21 cellular contexts compared by ENCODE assay signal in genomic region chr5:150168864-150169263, GRCh38. TPM values are rescaled to one million over a fixed set of nuclear protein-coding genes. Genes with fewer than 3 reads are reported as not detected.
"Had no signal": no experiment of that assay in that cellular context is flagged by ENCODE, and none has a peak within 500 bp of the region (broad histone marks: within the 10 kb centered on the region; RNA-seq: fewer than 3 reads in every experiment).

No MANE protein-coding gene starts in this region.

- H3K27ac Mint-ChIP-seq: activated naive CD4-positive, alpha-beta T cell treated with anti-CD3 and anti-CD28 coated beads, Interleukin-2, amount 50 U/mL, for 72 hours; memory B cell; natural killer cell; stimulated activated naive CD8-positive, alpha-beta T cell treated with anti-CD3 and anti-CD28 coated beads, Interleukin-15, Interleukin-2, amounts not matched to agents 100 ng/mL and 50 ng/mL, for 24 hours had no signal

- H3K9me3 ChIP-seq: adrenal gland, suprapubic skin, upper lobe of left lung had no signal

- H3K36me3 ChIP-seq: adrenal gland, suprapubic skin, upper lobe of left lung had no signal

- H3K9me3 Mint-ChIP-seq: activated naive CD4-positive, alpha-beta T cell treated with anti-CD3 and anti-CD28 coated beads, Interleukin-2, amount 50 U/mL, for 72 hours; memory B cell; natural killer cell; stimulated activated naive CD8-positive, alpha-beta T cell treated with anti-CD3 and anti-CD28 coated beads, Interleukin-15, Interleukin-2, amounts not matched to agents 100 ng/mL and 50 ng/mL, for 24 hours had no signal

- H3K27ac ChIP-seq: adrenal gland, suprapubic skin, upper lobe of left lung, VCaP had no signal

- H3K4me3 Mint-ChIP-seq: memory B cell; natural killer cell; stimulated activated naive CD8-positive, alpha-beta T cell treated with anti-CD3 and anti-CD28 coated beads, Interleukin-15, Interleukin-2, amounts not matched to agents 100 ng/mL and 50 ng/mL, for 24 hours had no signal

- H3K4me3 ChIP-seq: adrenal gland, suprapubic skin, upper lobe of left lung had no signal

- H3K36me3 Mint-ChIP-seq: activated naive CD4-positive, alpha-beta T cell treated with anti-CD3 and anti-CD28 coated beads, Interleukin-2, amount 50 U/mL, for 72 hours; memory B cell; natural killer cell had no signal

- DNase-seq: activated CD4-positive, CD25-positive, alpha-beta regulatory T cell treated with anti-CD3 and anti-CD28 coated beads, Interleukin-2, amount 50 U/mL, for 72 hours; activated gamma-delta T cell treated with Interleukin-2 at 50 U/mL for 16 hours; adrenal gland; central memory CD4-positive, alpha-beta T cell; head of caudate nucleus; left ventricle myocardium superior; natural killer cell; occipital lobe; stimulated activated CD4-positive, alpha-beta T cell treated with anti-CD3 and anti-CD28 coated beads, Interleukin-2, amount 100 ng/mL, for 24 hours; SW 1271; T-helper 2 cell; upper lobe of left lung had no signal

- ATAC-seq: activated naive CD4-positive, alpha-beta T cell treated with anti-CD3 and anti-CD28 coated beads, Interleukin-2, amount 50 U/mL, for 72 hours; left ventricle myocardium superior; natural killer cell had no signal

- H3K4me1 ChIP-seq: adrenal gland had no signal

RNA-seq across cellular contexts. Expression of gene CDX1, which starts 2.3 kb away (rescaled TPM):
- total RNA-seq: activated CD8-positive, alpha-beta memory T cell treated with anti-CD3 and anti-CD28 coated beads for 36 hours; activated naive CD4-positive, alpha-beta T cell treated with anti-CD3 and anti-CD28 coated beads, Interleukin-2, amount 50 U/mL, for 72 hours; frontal cortex; left ventricle myocardium superior; natural killer cell; occipital lobe had no signal

RNA-seq across cellular contexts. Expression of gene SLC6A7, which starts 21.0 kb away (rescaled TPM):
- total RNA-seq: activated CD8-positive, alpha-beta memory T cell treated with anti-CD3 and anti-CD28 coated beads for 36 hours; activated naive CD4-positive, alpha-beta T cell treated with anti-CD3 and anti-CD28 coated beads, Interleukin-2, amount 50 U/mL, for 72 hours; adrenal gland; kidney epithelial cell; left ventricle myocardium superior; mucosa of gallbladder; natural killer cell; suprapubic skin had no signal
